In the genomic region with DNA sequence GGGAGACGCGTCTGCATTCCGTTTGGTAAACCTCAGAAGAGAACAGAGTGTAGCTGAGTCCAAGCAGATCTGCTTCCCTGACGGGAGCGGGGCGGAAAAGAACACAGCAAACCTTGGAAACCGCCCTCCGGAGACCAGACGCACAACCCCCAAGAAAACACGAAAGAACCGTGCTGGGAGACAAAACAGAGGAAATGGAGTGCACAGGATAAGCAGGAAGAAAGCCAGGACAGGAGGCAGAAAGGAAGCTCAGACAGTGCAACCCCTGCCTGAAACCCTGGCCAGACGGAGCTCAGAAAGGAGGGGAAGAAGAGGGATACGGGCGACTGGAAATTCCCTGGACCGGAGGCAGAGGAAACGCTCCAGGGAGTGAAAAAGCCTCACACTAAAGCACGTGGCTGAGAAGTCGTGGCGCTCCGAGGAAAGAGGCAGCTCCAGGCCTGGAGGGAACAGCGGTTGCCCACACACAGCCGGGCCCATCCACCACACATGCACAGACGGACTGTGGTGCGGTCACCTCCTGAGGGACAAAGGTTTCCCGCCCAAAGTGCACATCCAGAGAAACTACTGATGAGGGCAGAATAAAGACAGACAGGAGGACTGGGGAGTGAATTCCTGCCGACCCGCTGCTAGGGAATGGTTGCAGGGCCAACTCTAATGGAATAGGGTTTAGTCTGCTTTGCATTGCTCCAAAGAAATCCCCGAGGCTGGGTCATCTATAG, we compare ENCODE assay signal across 21 cellular contexts. TPM values are rescaled to one million over a fixed set of nuclear protein-coding genes. Genes with fewer than 3 reads are reported as not detected.
DNase-seq lines count a peak whose midpoint lies in the region; ATAC-seq and TF ChIP-seq lines count a peak whose summit lies in the region.
"Had no signal": no experiment of that assay in that cellular context is flagged by ENCODE, and none has a peak within 500 bp of the region (broad histone marks: within the 10 kb centered on the region; RNA-seq: fewer than 3 reads in every experiment).

No MANE protein-coding gene starts in this region.

- H3K36me3 ChIP-seq in ACC112 (ENCODE audit: insufficient read depth, low read length) (no peaks in the 10 kb centered on the region), PC-3 (ENCODE audit: low read depth, low read length) (no peaks in the 10 kb centered on the region)
- H3K36me3 ChIP-seq: ovary, uterus had no signal

- no peak overlapping the region for H3K4me3 Mint-ChIP-seq in mesothelial cell of epicardium

- intact Hi-C loops in PC-3 (cut with micrococcal nuclease): no loop called here
- intact Hi-C loops in dorsolateral prefrontal cortex (cut with DNase I): no loop called here

- H3K4me3 ChIP-seq in ACC112 (ENCODE audit: low read depth, low read length) (no peak overlapping the region), PC-3 (ENCODE audit: low read length) (no peak overlapping the region), dorsolateral prefrontal cortex (peak overlapping the region in 1 of 59 donors; percentile 6)
- H3K4me3 ChIP-seq: ovary, uterus had no signal

- H3K27ac ChIP-seq in ACC112 (ENCODE audit: low read depth, low read length) (no peak overlapping the region), PC-3 (ENCODE audit: low read length) (no peak overlapping the region), foreskin keratinocyte (no peak overlapping the region), dorsolateral prefrontal cortex (peak overlapping the region in 1 of 59 donors; percentile 14)
- H3K27ac ChIP-seq: ovary had no signal

- TF ChIP-seq CTCF in PC-3 (conservative IDR thresholded peaks at IDR 0.05; ENCODE audit: low read depth, low read length): no peak
- no peak for TF ChIP-seq CTCF in mesothelial cell of epicardium (IDR thresholded peaks at IDR 0.05; ENCODE audit: unreplicated experiment)
- TF ChIP-seq CTCF in foreskin keratinocyte (conservative IDR thresholded peaks at IDR 0.05): no peak
- TF ChIP-seq CTCF in dorsolateral prefrontal cortex (IDR thresholded peaks at IDR 0.05 in 54 of 56, conservative IDR thresholded peaks at IDR 0.05 in 2 of 56; ENCODE audit: low read depth in 1 of 56, partially characterized antibody in 56 of 56): no peak

- H3K4me1 ChIP-seq in ACC112 (ENCODE audit: control insufficient read depth, insufficient read depth, low read length, unreplicated experiment): peaks cover 4% of the 10 kb centered on the region
- no peaks in the 10 kb centered on the region for H3K4me1 ChIP-seq in PC-3 (ENCODE audit: insufficient read depth, low read length)
- H3K4me1 ChIP-seq in foreskin keratinocyte: no peaks in the 10 kb centered on the region
- H3K4me1 ChIP-seq: uterus had no signal

- H4K20me1 ChIP-seq in PC-3 (ENCODE audit: low read length): no peaks in the 10 kb centered on the region

- no peaks in the 10 kb centered on the region for H3F3A ChIP-seq in PC-3 (ENCODE audit: low read length, unreplicated experiment)

- H3K4me2 ChIP-seq in PC-3 (ENCODE audit: low read length): no peak overlapping the region

- POLR2A ChIA-PET in PC-3 (lab: Charles Lee; ENCODE audit: unreplicated experiment): no interaction called here

- H3K4me1 Mint-ChIP-seq in mesothelial cell of epicardium: peaks cover 2% of the 10 kb centered on the region

- CTCF ChIA-PET in PC-3 (lab: Charles Lee): no interaction called here

- H3K9me3 Mint-ChIP-seq in mesothelial cell of epicardium: no peaks in the 10 kb centered on the region

- no peaks in the 10 kb centered on the region for H3K9me2 ChIP-seq in PC-3 (replicated peaks; ENCODE audit: low read length)

- H3K79me2 ChIP-seq in ACC112 (ENCODE audit: control insufficient read depth, insufficient read depth, low read length, unreplicated experiment) (no peaks in the 10 kb centered on the region), PC-3 (ENCODE audit: low read length) (no peaks in the 10 kb centered on the region)

- H3K27ac Mint-ChIP-seq in mesothelial cell of epicardium: peak overlapping the region; percentile 5

- no peaks in the 10 kb centered on the region for H3K36me3 Mint-ChIP-seq in mesothelial cell of epicardium

- H3K27me3 Mint-ChIP-seq in mesothelial cell of epicardium (ENCODE audit: low read depth): peaks cover 41% of the 10 kb centered on the region

- H2AFZ ChIP-seq in ACC112 (ENCODE audit: low read length, unreplicated experiment) (peak overlapping the region; percentile 89), PC-3 (ENCODE audit: low read length) (0 out of 2 replicates have a peak overlapping the region, but pooled peaks have one; percentile 22)

- no peaks in the 10 kb centered on the region for H3K9me3 ChIP-seq in PC-3 (ENCODE audit: low read length)
- H3K9me3 ChIP-seq: ovary, uterus had no signal

- no peak for DNase-seq in PC-3
- DNase-seq in fibroblast of gingiva (ENCODE audit: low read depth): peak; percentile 9
- DNase-seq in mesothelial cell of epicardium (ENCODE audit: low spot score in 2 of 2, unreplicated experiment in 2 of 2): no peak
- no peak for DNase-seq in foreskin keratinocyte
- no peak for DNase-seq in dorsolateral prefrontal cortex
- DNase-seq: activated CD4-positive, alpha-beta T cell treated with anti-CD3 and anti-CD28 coated beads for 4 hours; activated T-cell treated with anti-CD3 and anti-CD28 coated beads, Interleukin-2, amount 50 U/mL, for 48 hours; amygdala; DMS53; effector memory CD4-positive, alpha-beta T cell; GOT3; hippocampal formation; OCI-M1; ovary; stimulated activated CD8-positive, alpha-beta memory T cell treated with anti-CD3 and anti-CD28 coated beads, Interleukin-4, amount 100 ng/mL, for 48 hours had no signal

- H3K27me3 ChIP-seq in ACC112 (ENCODE audit: insufficient read depth, low read length): no peaks in the 10 kb centered on the region
- H3K27me3 ChIP-seq in PC-3 (ENCODE audit: low read length): no peaks in the 10 kb centered on the region
- H3K27me3 ChIP-seq in foreskin keratinocyte: peaks cover 43% of the 10 kb centered on the region
- H3K27me3 ChIP-seq in dorsolateral prefrontal cortex: peaks cover 0 to 20% (median 0%) of the 10 kb centered on the region in 45 donors
- H3K27me3 ChIP-seq: ovary, uterus had no signal

- H3K9ac ChIP-seq in PC-3 (ENCODE audit: low read length): no peak overlapping the region

- no peak; the same call in 1 of the 2 replicates for ATAC-seq in PC-3
- ATAC-seq in foreskin keratinocyte: no peak
- no peak for ATAC-seq in GM18907 (IDR thresholded peaks at IDR 0.05; ENCODE audit: unreplicated experiment)
- ATAC-seq in GM21367 (IDR thresholded peaks at IDR 0.05; ENCODE audit: unreplicated experiment): no peak

- BruUV-seq in PC-3 (replicated peaks; lab: Mats Ljungman, UMichigan): no TSS peak

RNA-seq across cellular contexts. Expression of gene DPEP1, which starts 10.2 kb away (rescaled TPM):
- total RNA-seq in PC-3 (2014; rRNA removed): 0.23 TPM in 1 of 2 replicates, not detected in the other
- total RNA-seq in mesothelial cell of epicardium: 0.36 to 0.47 TPM (median 0.38 TPM) in 3 replicates
- not detected in 2 replicates for total RNA-seq in foreskin keratinocyte
- not detected in 2 replicates for polyA plus RNA-seq in foreskin keratinocyte
- total RNA-seq in dorsolateral prefrontal cortex: under 1 TPM in 8 of 120 experiments, not detected in 112; 0.29 to 0.66 (median 0.40) TPM
- total RNA-seq: T-helper 1 cell treated with Interleukin-12 subunit alpha and Interleukin-12 subunit beta and Interleukin-4 antibody, amounts not matched to agents 30 ng/mL and 1 ng/mL, for 36 hours had no signal
- polyA plus RNA-seq: AG04450 had no signal

RNA-seq across cellular contexts. Expression of gene CHMP1A, which starts 33.8 kb away (rescaled TPM):
- 108 and 133 TPM in 2 replicates for total RNA-seq in PC-3 (2014; rRNA removed)
- 106 to 109 TPM (median 109 TPM) in 3 replicates for total RNA-seq in mesothelial cell of epicardium
- total RNA-seq in foreskin keratinocyte: 82.1 and 86.2 TPM in 2 replicates
- 80.2 and 84.1 TPM in 2 replicates for polyA plus RNA-seq in foreskin keratinocyte
- 10 to 100 TPM; 59.2 to 89.8 (median 72.3) TPM for total RNA-seq in dorsolateral prefrontal cortex

RNA-seq across cellular contexts. Expression of gene SPATA33, which starts 34.0 kb away (rescaled TPM):
- total RNA-seq in PC-3 (2014; rRNA removed) (7.9 and 10.1 TPM in 2 replicates), mesothelial cell of epicardium (13.5 to 14.7 TPM (median 14.4 TPM) in 3 replicates), foreskin keratinocyte (10.6 and 11.8 TPM in 2 replicates), dorsolateral prefrontal cortex (10 to 100 TPM; 14.5 to 39.6 (median 23.2) TPM)
- 15.0 and 16.0 TPM in 2 replicates for polyA plus RNA-seq in foreskin keratinocyte

RNA-seq across cellular contexts. Expression of gene CPNE7, which starts 48.1 kb away (rescaled TPM):
- 29.7 and 49.2 TPM in 2 replicates for total RNA-seq in PC-3 (2014; rRNA removed)
- total RNA-seq in mesothelial cell of epicardium: 1.2 to 1.7 TPM (median 1.2 TPM) in 3 replicates
- total RNA-seq in foreskin keratinocyte: 5.5 and 8.4 TPM in 2 replicates
- polyA plus RNA-seq in foreskin keratinocyte: 6.6 and 8.9 TPM in 2 replicates
- total RNA-seq in dorsolateral prefrontal cortex: 10 to 100 TPM in 116 of 120 experiments, 1 to 10 TPM in 4; 6.2 to 47.0 (median 21.1) TPM
